ENCODE assay signal across 8 cellular contexts in genomic region chr7:30503273-30504212, GRCh38. TPM values are rescaled to one million over a fixed set of nuclear protein-coding genes. Genes with fewer than 3 reads are reported as not detected.
DNase-seq lines count a peak whose midpoint lies in the region; ATAC-seq and TF ChIP-seq lines count a peak whose summit lies in the region.

No MANE protein-coding gene starts in this region.

- TF ChIP-seq CTCF in heart left ventricle (IDR thresholded peaks at IDR 0.05) (no peak), liver (IDR thresholded peaks at IDR 0.05; ENCODE audit: low read depth, low read length, missing input control) (no peak), upper lobe of right lung (IDR thresholded peaks at IDR 0.05) (no peak)

- no peak for ATAC-seq in heart left ventricle
- no peak for ATAC-seq in Right ventricle myocardium inferior
- ATAC-seq in activated naive CD8-positive, alpha-beta T cell treated with anti-CD3 and anti-CD28 coated beads, Interleukin-2, amount 50 U/mL, for 24 hours, result no peak
- peak; percentile 6 for ATAC-seq in upper lobe of right lung
- ATAC-seq in HG03095 (IDR thresholded peaks at IDR 0.05; ENCODE audit: unreplicated experiment), result no peak

- no peaks in the 10 kb centered on the region for H3K9me3 ChIP-seq in heart left ventricle
- H3K9me3 ChIP-seq in liver (ENCODE audit: control insufficient read depth in 4 of 4, low read length in 3 of 4), result no peaks in the 10 kb centered on the region
- no peaks in the 10 kb centered on the region for H3K9me3 ChIP-seq in upper lobe of right lung

- intact Hi-C loops in heart left ventricle (cut with DNase I) (loop anchor here in 5 of 10 donors (2.0 to 10.0 kb wide), 4 partner anchors 25 to 339 kb away; partner anchors contain the start of gene NOD1 (in 4 of the 5)), Right ventricle myocardium inferior (cut with DNase I) (no loop called here), upper lobe of right lung (cut with DNase I) (no loop called here)

- no peaks in the 10 kb centered on the region for H3K27me3 Mint-ChIP-seq in activated naive CD8-positive, alpha-beta T cell treated with anti-CD3 and anti-CD28 coated beads, Interleukin-2, amount 50 U/mL, for 24 hours

- H3K36me3 ChIP-seq in heart left ventricle (peaks cover 0 to 20% (median under 1%) of the 10 kb centered on the region in 9 donors), liver (ENCODE audit: control insufficient read depth in 4 of 4, insufficient read depth in 3 of 4, low read depth in 1 of 4, low read length in 3 of 4) (no peaks in the 10 kb centered on the region), upper lobe of right lung (peaks cover 10% of the 10 kb centered on the region)

- H3K4me3 Mint-ChIP-seq in activated naive CD8-positive, alpha-beta T cell treated with anti-CD3 and anti-CD28 coated beads, Interleukin-2, amount 50 U/mL, for 24 hours, result peak overlapping the region; percentile 87

- H3K27ac ChIP-seq in heart left ventricle (peak overlapping the region in 6 of 12 donors; percentile 78 to 93 (median 90)), liver (ENCODE audit: low read depth in 1 of 2, low read length in 2 of 2) (no peak overlapping the region), upper lobe of right lung (peak overlapping the region; percentile 90)

- DNase-seq in heart left ventricle (no peak), Right ventricle myocardium inferior (ENCODE audit: missing footprints) (no peak), upper lobe of right lung (no peak), NCI-H128 (lab: John Stamatoyannopoulos, UW; ENCODE audit: unreplicated experiment) (no peak)
- no peak for DNase-seq in activated naive CD8-positive, alpha-beta T cell treated with anti-CD3 and anti-CD28 coated beads, Interleukin-2, amount 50 U/mL, for 24 hours
- DNase-seq in activated effector memory CD4-positive, alpha-beta T cell treated with anti-CD3 and anti-CD28 coated beads, Interleukin-2, amount 50 U/mL, for 16 hours, result no peak

- no peaks in the 10 kb centered on the region for H3K27me3 ChIP-seq in heart left ventricle
- H3K27me3 ChIP-seq in liver (ENCODE audit: control insufficient read depth in 4 of 4, insufficient read depth in 4 of 4, low read length in 3 of 4), result no peaks in the 10 kb centered on the region
- no peaks in the 10 kb centered on the region for H3K27me3 ChIP-seq in upper lobe of right lung

- H3K9me3 Mint-ChIP-seq in activated naive CD8-positive, alpha-beta T cell treated with anti-CD3 and anti-CD28 coated beads, Interleukin-2, amount 50 U/mL, for 24 hours, result no peaks in the 10 kb centered on the region

- peak overlapping the region; percentile 75 to 90 for H3K9ac ChIP-seq in liver (ENCODE audit: low read depth in 1 of 2, low read length in 2 of 2)

- H3K4me1 ChIP-seq in heart left ventricle (peaks cover 0 to 31% (median 12%) of the 10 kb centered on the region in 12 donors), liver (ENCODE audit: control insufficient read depth in 4 of 4, insufficient read depth in 4 of 4, low read length in 3 of 4) (peaks cover 3 to 12% (median 9%) of the 10 kb centered on the region in 4 donors), upper lobe of right lung (peaks cover 18% of the 10 kb centered on the region)

- H3K4me3 ChIP-seq in heart left ventricle (peak overlapping the region; percentile 62 to 99 (median 80)), liver (ENCODE audit: low read depth in 1 of 3, low read length in 3 of 3) (peak overlapping the region; percentile 95 to 100 (median 99)), upper lobe of right lung (peak overlapping the region; percentile 83)

- H3K27ac Mint-ChIP-seq in activated naive CD8-positive, alpha-beta T cell treated with anti-CD3 and anti-CD28 coated beads, Interleukin-2, amount 50 U/mL, for 24 hours, result peak overlapping the region; percentile 87

- 49 to 52% (median 50%) methylated on average over 15 of the region's 15 CpGs for WGBS in heart left ventricle, 4 donors
- WGBS in liver, result 51% methylated on average over 15 of the region's 15 CpGs

- TF ChIP-seq RAD21 in liver (IDR thresholded peaks at IDR 0.05), result no peak

- H3K36me3 Mint-ChIP-seq in activated naive CD8-positive, alpha-beta T cell treated with anti-CD3 and anti-CD28 coated beads, Interleukin-2, amount 50 U/mL, for 24 hours (ENCODE audit: low read depth), result peaks cover 31% of the 10 kb centered on the region

- no peak for TF ChIP-seq POLR2A in heart left ventricle (IDR thresholded peaks at IDR 0.05)

- peaks cover 47% of the 10 kb centered on the region for H3K4me1 Mint-ChIP-seq in activated naive CD8-positive, alpha-beta T cell treated with anti-CD3 and anti-CD28 coated beads, Interleukin-2, amount 50 U/mL, for 24 hours

TF ChIP-seq in liver, 16 proteins besides CTCF, POLR2A, EP300 and RAD21:
- TF ChIP-seq GABPA (IDR thresholded peaks at IDR 0.05 in 1 of 2, conservative IDR thresholded peaks at IDR 0.05 in 1 of 2) (no peak), YY1 (IDR thresholded peaks at IDR 0.05) (no peak), EGR1 (IDR thresholded peaks at IDR 0.05; ENCODE audit: low read depth in 2 of 2) (no peak), FOXA2 (IDR thresholded peaks at IDR 0.05) (no peak), ZBTB33 (IDR thresholded peaks at IDR 0.05) (no peak), REST (IDR thresholded peaks at IDR 0.05) (no peak), NR2F2 (IDR thresholded peaks at IDR 0.05) (no peak), ATF3 (IDR thresholded peaks at IDR 0.05) (no peak), FOXA1 (IDR thresholded peaks at IDR 0.05) (no peak), SP1 (IDR thresholded peaks at IDR 0.05) (no peak), TAF1 (conservative IDR thresholded peaks at IDR 0.05) (no peak), HNF4A (conservative IDR thresholded peaks at IDR 0.05) (no peak), MAX (IDR thresholded peaks at IDR 0.05) (no peak), HNF4G (IDR thresholded peaks at IDR 0.05) (no peak), JUND (IDR thresholded peaks at IDR 0.05) (no peak)

RNA-seq across cellular contexts. Expression of gene GGCT, which starts 1.1 kb away (rescaled TPM):
- total RNA-seq in heart left ventricle (10 to 100 TPM; 14.1 to 23.6 (median 17.8) TPM), Right ventricle myocardium inferior (18.9 TPM), liver (10 to 100 TPM; 11.0 to 21.5 TPM), upper lobe of right lung (25.6 TPM)
- polyA plus RNA-seq in heart left ventricle (10 to 100 TPM; 33.2 to 54.3 TPM), liver (10 to 100 TPM; 21.2 to 22.5 TPM)

RNA-seq across cellular contexts. Expression of gene NOD1, which starts 25.0 kb away (rescaled TPM):
- total RNA-seq in heart left ventricle (10 to 100 TPM in 3 of 9 donors, 1 to 10 TPM in 6; 5.3 to 28.8 (median 9.0) TPM), Right ventricle myocardium inferior (8.4 TPM), liver (1 to 10 TPM; 2.1 to 3.5 TPM), upper lobe of right lung (43.5 TPM)
- polyA plus RNA-seq in heart left ventricle (10 to 100 TPM in 1 of 2 donors, 1 to 10 TPM in 1; 7.5 to 11.2 TPM), liver (1 to 10 TPM; 1.7 to 1.8 TPM)
